33 cellular contexts compared by ENCODE assay signal in genomic region chr10:45229823-45230222, GRCh38.
A peak's percentile ranks its signal among the peaks of the same experiment; 100 is the strongest.
DNase-seq lines count a peak whose midpoint lies in the region; ATAC-seq, FAIRE-seq and TF ChIP-seq lines count a peak whose summit lies in the region.
"Had no signal": no experiment of that assay in that cellular context is flagged by ENCODE, and none has a peak within 500 bp of the region (broad histone marks: within the 10 kb centered on the region; RNA-seq: fewer than 3 reads in every experiment).

No MANE protein-coding gene starts in this region.

- H3K4me3 ChIP-seq in A549: no peak overlapping the region
- peak overlapping the region; percentile 17; the same call in 1 of the 2 replicates for H3K4me3 ChIP-seq in BLaER1
- H3K4me3 ChIP-seq in HEK293 (ENCODE audit: low read depth, low read length): no peak overlapping the region
- H3K4me3 ChIP-seq in K562: no peak overlapping the region
- H3K4me3 ChIP-seq in left ventricle myocardium inferior: no peak overlapping the region
- H3K4me3 ChIP-seq: BLaER1 treated with 17β-estradiol and CSF1 and Interleukin-3, amounts not matched to agents 10 nM and 100 nM had no signal

- no peaks in the 10 kb centered on the region for H3K79me2 ChIP-seq in K562 (ENCODE audit: control insufficient read depth, insufficient read depth, low read length)

- H3K4me2 ChIP-seq in A549: no peak overlapping the region
- H3K4me2 ChIP-seq in BLaER1: no peak overlapping the region
- no peak overlapping the region for H3K4me2 ChIP-seq in K562 (ENCODE audit: insufficient read depth, low read length)
- H3K4me2 ChIP-seq: BLaER1 treated with 17β-estradiol and CSF1 and Interleukin-3, amounts not matched to agents 10 nM and 100 nM had no signal

- WGBS in A549 (ENCODE audit: missing lambda C conversion rate): 5% methylated on average over 1 of the region's 1 CpG
- 12% methylated on average over 1 of the region's 1 CpG for WGBS in K562 (ENCODE audit: insufficient coverage, low coverage, missing lambda C conversion rate)

- no peaks in the 10 kb centered on the region for H3K9me1 ChIP-seq in K562 (ENCODE audit: control insufficient read depth, insufficient read depth, low read length)

- no peak for TF ChIP-seq RAD21 in A549 (conservative IDR thresholded peaks at IDR 0.05 in 1 of 2, IDR thresholded peaks at IDR 0.05 in 1 of 2)
- no peak for TF ChIP-seq RAD21 in K562 (CRISPR knock-in tag; conservative IDR thresholded peaks at IDR 0.05 in 1 of 2, IDR thresholded peaks at IDR 0.05 in 1 of 2)

- H4K20me1 ChIP-seq in BLaER1: no peaks in the 10 kb centered on the region
- H4K20me1 ChIP-seq in K562 (replicated peaks; ENCODE audit: control insufficient read depth, insufficient read depth, low read length): no peaks in the 10 kb centered on the region
- H4K20me1 ChIP-seq: BLaER1 treated with 17β-estradiol and CSF1 and Interleukin-3, amounts not matched to agents 10 nM and 100 nM had no signal

- H3K9ac ChIP-seq in BLaER1 (no peak overlapping the region), K562 (ENCODE audit: insufficient read depth in 1 of 2, low read depth in 2 of 2, low read length in 2 of 2) (no peak overlapping the region)
- H3K9ac ChIP-seq: BLaER1 treated with 17β-estradiol and CSF1 and Interleukin-3, amounts not matched to agents 10 nM and 100 nM had no signal

- CTCF ChIA-PET in A549 (lab: Yijun Ruan, JAX): interaction anchor here (1.1 to 1.7 kb wide), 2 partner anchors 11 to 20 kb away, joined by 4 to 6 read pairs; no protein-coding TSS in a partner anchor
- CTCF ChIA-PET in HEK293 (lab: Yijun Ruan, JAX): interaction anchor here (0.6 kb wide), 1 partner anchor 854 kb away, joined by 3 read pairs; no protein-coding TSS in a partner anchor
- CTCF ChIA-PET in K562 (lab: Yijun Ruan, JAX; ENCODE audit: low intra/inter-chr PET ratio): no interaction called here

- H3K27me3 ChIP-seq in BLaER1 (no peaks in the 10 kb centered on the region), K562 (ENCODE audit: control insufficient read depth in 2 of 2, insufficient read depth in 2 of 2, low read length in 2 of 2) (peaks cover 2 to 6% of the 10 kb centered on the region in 2 experiments; a peak in 3 of 5 replicates), left ventricle myocardium inferior (ENCODE audit: low read depth) (peaks cover 74% of the 10 kb centered on the region)
- H3K27me3 ChIP-seq: BE2C; BLaER1 treated with 17β-estradiol and CSF1 and Interleukin-3, amounts not matched to agents 10 nM and 100 nM had no signal

- no TSS peak for BruUV-seq in K562 (replicated peaks; lab: Mats Ljungman, UMichigan)

- TF ChIP-seq POLR2A in A549 (IDR thresholded peaks at IDR 0.05; ENCODE audit: low read length): no peak
- TF ChIP-seq POLR2A in K562 (conservative IDR thresholded peaks at IDR 0.05): no peak

- in situ Hi-C loops in K562 (cut with MboI): loop anchor here (25.0 kb wide), 1 partner anchor 1007 kb away; no protein-coding TSS in a partner anchor

- POLR2A ChIA-PET in A549 (lab: Yijun Ruan, JAX): no interaction called here
- POLR2A ChIA-PET in HEK293 (lab: Yijun Ruan, JAX): no interaction called here
- POLR2A ChIA-PET in K562 (lab: Yijun Ruan, JAX): no interaction called here

- no peak for FAIRE-seq in A549 (lab: Jason Lieb, UNC)
- FAIRE-seq in K562 (lab: Jason Lieb, UNC): no peak
- FAIRE-seq: A204.1, D721Med had no signal

- H3K27ac ChIP-seq in A549 (no peak overlapping the region), BLaER1 (no peak overlapping the region), HEK293 (ENCODE audit: extremely low read depth, low read depth, low read length) (no peak overlapping the region), K562 (ENCODE audit: extremely low read depth, low read depth, low read length) (no peak overlapping the region), left ventricle myocardium inferior (replicated peaks) (no peak overlapping the region)
- H3K27ac ChIP-seq: 22Rv1; BLaER1 treated with 17β-estradiol and CSF1 and Interleukin-3, amounts not matched to agents 10 nM and 100 nM; C4-2B had no signal

- no peak for DNase-seq in A549 (ENCODE audit: low read depth in 1 of 2, low spot score in 1 of 2)
- no peak for DNase-seq in K562 (ENCODE audit: extremely low read depth in 1 of 4, low spot score in 3 of 4)
- DNase-seq in left ventricle myocardium inferior: no peak
- DNase-seq in NCI-H2171 (lab: John Stamatoyannopoulos, UW): no peak
- DNase-seq in activated CD4-positive, alpha-beta T cell treated with anti-CD3 and anti-CD28 coated beads, Interleukin-2, amount 50 U/mL, for 48 hours: no peak
- DNase-seq: 8988T; ACHN; AML-193; BE2C; C1 segment of cervical spinal cord; Caco-2; Calu3; CD4-positive, alpha-beta memory T cell; CD4-positive, alpha-beta T cell; CD4-positive, CD25-positive, alpha-beta regulatory T cell; CD8-positive, alpha-beta memory T cell; CD8-positive, alpha-beta T cell; COR-L47; DMS 273 treated with DMSO at 0.1 percent for 48 hours; DMS153; DMS53; DMS79; DMS79 treated with DMSO at 0.1 percent for 48 hours; DND-41; EL had no signal

- TF ChIP-seq CTCF in A549 (IDR thresholded peaks at IDR 0.05): no peak
- no peak for TF ChIP-seq CTCF in HEK293 (tag by site-specific recombination; IDR thresholded peaks at IDR 0.05)
- no peak for TF ChIP-seq CTCF in K562 (IDR thresholded peaks at IDR 0.05 in 2 of 3, conservative IDR thresholded peaks at IDR 0.05 in 1 of 3; ENCODE audit: insufficient read depth in 2 of 3, low read depth in 1 of 3, low read length in 3 of 3)
- TF ChIP-seq CTCF in left ventricle myocardium inferior (IDR thresholded peaks at IDR 0.05; ENCODE audit: borderline replicate concordance): no peak

- intact Hi-C loops in K562 (cut with micrococcal nuclease) (no loop called here), left ventricle myocardium inferior (cut with micrococcal nuclease) (no loop called here)

- H3K36me3 ChIP-seq in BLaER1 (peaks cover 5% of the 10 kb centered on the region; the same call in 1 of the 2 replicates), HEK293 (ENCODE audit: control insufficient read depth in 2 of 2, insufficient read depth in 1 of 2, low read length in 2 of 2) (no peaks in the 10 kb centered on the region), K562 (ENCODE audit: control insufficient read depth, insufficient read depth, low read length) (no peaks in the 10 kb centered on the region), left ventricle myocardium inferior (no peaks in the 10 kb centered on the region)
- H3K36me3 ChIP-seq: BE2C had no signal

- TF ChIP-seq EP300 in A549 (IDR thresholded peaks at IDR 0.05) (no peak), K562 (IDR thresholded peaks at IDR 0.05; ENCODE audit: low read length) (no peak)

- no peaks in the 10 kb centered on the region for H3K4me1 ChIP-seq in A549
- no peaks in the 10 kb centered on the region for H3K4me1 ChIP-seq in BLaER1
- H3K4me1 ChIP-seq in HEK293 (ENCODE audit: control insufficient read depth, insufficient read depth, low read length): no peaks in the 10 kb centered on the region
- H3K4me1 ChIP-seq in K562 (replicated peaks in 1 of 2; ENCODE audit: control insufficient read depth in 2 of 2, insufficient read depth in 2 of 2, low read length in 2 of 2): no peaks in the 10 kb centered on the region
- no peaks in the 10 kb centered on the region for H3K4me1 ChIP-seq in left ventricle myocardium inferior
- H3K4me1 ChIP-seq: BE2C, Caco-2 had no signal

- no peak overlapping the region for H2AFZ ChIP-seq in K562 (ENCODE audit: low read depth, low read length)

- H3K9me3 ChIP-seq in A549 (peaks cover 15% of the 10 kb centered on the region), BLaER1 (peaks cover 20% of the 10 kb centered on the region), HEK293 (ENCODE audit: control insufficient read depth, insufficient read depth, low read depth, low read length) (no peaks in the 10 kb centered on the region), K562 (replicated peaks; ENCODE audit: control insufficient read depth, insufficient read depth, low read depth, low read length) (0 out of 2 replicates have a peak, but pooled peaks cover 5% of the 10 kb centered on the region), left ventricle myocardium inferior (replicated peaks) (peaks cover 18% of the 10 kb centered on the region)
- H3K9me3 ChIP-seq: BE2C had no signal

- ATAC-seq in A549: no peak
- ATAC-seq in K562: no peak
- ATAC-seq in GM19455 (IDR thresholded peaks at IDR 0.05; ENCODE audit: unreplicated experiment): no peak
- ATAC-seq: CD8-positive, alpha-beta T cell had no signal

TF ChIP-seq in A549, 52 proteins besides CTCF, POLR2A, EP300 and RAD21 (continues in another document):
- TF ChIP-seq E2F6 (IDR thresholded peaks at IDR 0.05; ENCODE audit: borderline replicate concordance, low read depth) (no peak), HOXA7 (CRISPR knock-in tag; IDR thresholded peaks at IDR 0.05) (no peak), ZFP36 (IDR thresholded peaks at IDR 0.05; ENCODE audit: borderline replicate concordance, partially characterized antibody) (peak; percentile 84)

TF ChIP-seq in HEK293, 187 proteins besides CTCF, POLR2A, EP300 and RAD21 (continues in another document):
- TF ChIP-seq KLF9 (tag by site-specific recombination; IDR thresholded peaks at IDR 0.05; ENCODE audit: low read depth) (no peak), ZNF660 (tag by site-specific recombination; IDR thresholded peaks at IDR 0.05) (no peak), ZNF707 (tag by site-specific recombination; IDR thresholded peaks at IDR 0.05) (no peak), KLF16 (tag by site-specific recombination; IDR thresholded peaks at IDR 0.05) (no peak), ZNF146 (tag by site-specific recombination; IDR thresholded peaks at IDR 0.05) (no peak), OVOL3 (tag by site-specific recombination; IDR thresholded peaks at IDR 0.05) (no peak), ZNF48 (tag by site-specific recombination; IDR thresholded peaks at IDR 0.05) (no peak), REPIN1 (tag by site-specific recombination; IDR thresholded peaks at IDR 0.05; ENCODE audit: low read depth) (no peak), ZNF585B (tag by site-specific recombination; IDR thresholded peaks at IDR 0.05) (peak; percentile 92), ZNF174 (tag by site-specific recombination; IDR thresholded peaks at IDR 0.05) (no peak)

TF ChIP-seq in K562, 482 proteins besides CTCF, POLR2A, EP300 and RAD21 (continues in another document):
- TF ChIP-seq ZC3H8 (IDR thresholded peaks at IDR 0.05): no peak
- no peak for TF ChIP-seq NCOA6 (IDR thresholded peaks at IDR 0.05)
- TF ChIP-seq CBX1 (IDR thresholded peaks at IDR 0.05; ENCODE audit: low read depth): 0 out of 2 replicates have a peak, but pooled peaks have one; percentile 39
- no peak for TF ChIP-seq GATAD2B (IDR thresholded peaks at IDR 0.05; ENCODE audit: borderline replicate concordance)
- TF ChIP-seq CBX5 (IDR thresholded peaks at IDR 0.05; ENCODE audit: borderline replicate concordance, low read depth): peak; percentile 66; the same call in 1 of the 2 replicates
- no peak for TF ChIP-seq ZNF586 (CRISPR knock-in tag; conservative IDR thresholded peaks at IDR 0.05)
- TF ChIP-seq LEF1 (IDR thresholded peaks at IDR 0.05): no peak
- no peak for TF ChIP-seq RFX1 (IDR thresholded peaks at IDR 0.05)
